ENCODE assay signal across 2 cellular contexts in genomic region chr22:24259459-24259858, GRCh38.
TF ChIP-seq lines count a peak whose summit lies in the region.

No MANE protein-coding gene starts in this region.

TF ChIP-seq in A549, 52 proteins besides CTCF, POLR2A, EP300 and RAD21:
- 0 out of 3 replicates have a peak, but pooled peaks have one; percentile 15 for TF ChIP-seq SMC3 (IDR thresholded peaks at IDR 0.05)

TF ChIP-seq in HepG2, 621 proteins besides CTCF, POLR2A, EP300 and RAD21:
- TF ChIP-seq GATAD1 (CRISPR knock-in tag; IDR thresholded peaks at IDR 0.05), result 0 out of 2 replicates have a peak, but pooled peaks have one; percentile 19
- TF ChIP-seq HMGXB4 (CRISPR knock-in tag; IDR thresholded peaks at IDR 0.05; ENCODE audit: borderline replicate concordance in 1 of 2, low read depth in 1 of 2), result peak; percentile 50 to 62; a peak in 2 of 4 replicates
- TF ChIP-seq SMC3 (IDR thresholded peaks at IDR 0.05; ENCODE audit: low read length), result peak; percentile 38
- TF ChIP-seq ZNF687 (CRISPR knock-in tag; IDR thresholded peaks at IDR 0.05), result peak; percentile 18; the same call in 1 of the 2 replicates
- TF ChIP-seq ZFX (CRISPR knock-in tag; IDR thresholded peaks at IDR 0.05; ENCODE audit: low read depth), result peak; percentile 68
- 0 out of 2 replicates have a peak, but pooled peaks have one; percentile 16 for TF ChIP-seq GATAD2A (CRISPR knock-in tag; IDR thresholded peaks at IDR 0.05)
- peak; percentile 76 for TF ChIP-seq STAG1 (CRISPR knock-in tag; IDR thresholded peaks at IDR 0.05)
- TF ChIP-seq ZFY (CRISPR knock-in tag; IDR thresholded peaks at IDR 0.05), result peak; percentile 49
- TF ChIP-seq SALL1 (CRISPR knock-in tag; IDR thresholded peaks at IDR 0.05), result 0 out of 2 replicates have a peak, but pooled peaks have one; percentile 16
